Comparison of ENCODE assay signal across 1 cellular context in genomic region chr6:90586675-90587638, GRCh38.
TF ChIP-seq lines count a peak whose summit lies in the region.

TSS of gene MAP3K7 (minus strand) at chr6:90587072. CDS start at chr6:90586883, 189 bp downstream.

TF ChIP-seq in HepG2, 621 proteins besides CTCF, POLR2A, EP300 and RAD21 (continued from another document and continues in another):
- TF ChIP-seq STAT6 (CRISPR knock-in tag; IDR thresholded peaks at IDR 0.05; ENCODE audit: borderline replicate concordance) = no peak
- TF ChIP-seq ZNF263 (CRISPR knock-in tag; IDR thresholded peaks at IDR 0.05) = peak; percentile 18; the same call in 1 of the 2 replicates
- TF ChIP-seq PLSCR1 (CRISPR knock-in tag; IDR thresholded peaks at IDR 0.05; ENCODE audit: borderline replicate concordance) = no peak
- no peak for TF ChIP-seq REL (CRISPR knock-in tag; conservative IDR thresholded peaks at IDR 0.05)
- 0 out of 2 replicates have a peak, but pooled peaks have one; percentile 24 for TF ChIP-seq MXD3 (CRISPR knock-in tag; IDR thresholded peaks at IDR 0.05)
- no peak for TF ChIP-seq ZNF205 (CRISPR knock-in tag; IDR thresholded peaks at IDR 0.05)
- peak; percentile 65 for TF ChIP-seq SP4 (CRISPR knock-in tag; IDR thresholded peaks at IDR 0.05)
- no peak for TF ChIP-seq ZNF24 (IDR thresholded peaks at IDR 0.05)
- TF ChIP-seq MED13 (CRISPR knock-in tag; IDR thresholded peaks at IDR 0.05) = peak; percentile 60; the same call in 1 of the 2 replicates
- no peak for TF ChIP-seq MBD4 (IDR thresholded peaks at IDR 0.05; ENCODE audit: borderline replicate concordance, low read length)
- peak; percentile 51; the same call in 1 of the 2 replicates for TF ChIP-seq ZNF614 (CRISPR knock-in tag; IDR thresholded peaks at IDR 0.05; ENCODE audit: borderline replicate concordance)
- no peak for TF ChIP-seq CBX5 (CRISPR knock-in tag; IDR thresholded peaks at IDR 0.05; ENCODE audit: borderline replicate concordance)
- TF ChIP-seq ZSCAN22 (CRISPR knock-in tag; IDR thresholded peaks at IDR 0.05) = no peak
- no peak for TF ChIP-seq ZNF841 (CRISPR knock-in tag; IDR thresholded peaks at IDR 0.05; ENCODE audit: borderline replicate concordance)
- TF ChIP-seq SRF (IDR thresholded peaks at IDR 0.05; ENCODE audit: low read depth, low read length) = peak; percentile 81
- no peak for TF ChIP-seq ZNF503 (CRISPR knock-in tag; IDR thresholded peaks at IDR 0.05)
- no peak for TF ChIP-seq MEF2D (CRISPR knock-in tag; IDR thresholded peaks at IDR 0.05)
- no peak for TF ChIP-seq NR3C1 (CRISPR knock-in tag; IDR thresholded peaks at IDR 0.05)
- no peak for TF ChIP-seq ZBTB1 (CRISPR knock-in tag; IDR thresholded peaks at IDR 0.05; ENCODE audit: borderline replicate concordance)
- TF ChIP-seq ZNF143 (CRISPR knock-in tag; IDR thresholded peaks at IDR 0.05) = 0 out of 2 replicates have a peak, but pooled peaks have one; percentile 32
- no peak for TF ChIP-seq ZNF510 (CRISPR knock-in tag; IDR thresholded peaks at IDR 0.05; ENCODE audit: low read depth)
- peak; percentile 25; the same call in 1 of the 2 replicates for TF ChIP-seq ATF7 (IDR thresholded peaks at IDR 0.05)
- TF ChIP-seq ATF7 (CRISPR knock-in tag; IDR thresholded peaks at IDR 0.05) = no peak
- TF ChIP-seq ZNF766 (CRISPR knock-in tag; IDR thresholded peaks at IDR 0.05; ENCODE audit: borderline replicate concordance) = no peak
- no peak; the same call in 1 of the 2 replicates for TF ChIP-seq ZNF570 (CRISPR knock-in tag; IDR thresholded peaks at IDR 0.05; ENCODE audit: borderline replicate concordance)
- TF ChIP-seq CEBPZ (IDR thresholded peaks at IDR 0.05; ENCODE audit: low read length) = no peak
- no peak for TF ChIP-seq MXD1 (CRISPR knock-in tag; IDR thresholded peaks at IDR 0.05)
- no peak for TF ChIP-seq ATAD3A (CRISPR knock-in tag; IDR thresholded peaks at IDR 0.05)
- no peak for TF ChIP-seq MAFK (conservative IDR thresholded peaks at IDR 0.05 in 1 of 2, IDR thresholded peaks at IDR 0.05 in 1 of 2; ENCODE audit: low read length in 2 of 2)
- TF ChIP-seq RFXAP (CRISPR knock-in tag; IDR thresholded peaks at IDR 0.05; ENCODE audit: borderline replicate concordance) = no peak
- no peak for TF ChIP-seq ZNF644 (CRISPR knock-in tag; IDR thresholded peaks at IDR 0.05; ENCODE audit: low read depth)
- TF ChIP-seq SRSF1 (optimal IDR thresholded peaks at IDR 0.05; ENCODE audit: low read depth, low read length) = peak; percentile 44
- no peak for TF ChIP-seq CAMTA2 (CRISPR knock-in tag; IDR thresholded peaks at IDR 0.05; ENCODE audit: borderline replicate concordance)
- TF ChIP-seq CCDC6 (CRISPR knock-in tag; IDR thresholded peaks at IDR 0.05) = no peak
- peak; percentile 91 for TF ChIP-seq SPEN (CRISPR knock-in tag; IDR thresholded peaks at IDR 0.05; ENCODE audit: low read depth)
- no peak for TF ChIP-seq CENPBD1 (CRISPR knock-in tag; IDR thresholded peaks at IDR 0.05; ENCODE audit: borderline replicate concordance, low read depth)
- no peak; the same call in 1 of the 2 replicates for TF ChIP-seq REPIN1 (CRISPR knock-in tag; IDR thresholded peaks at IDR 0.05; ENCODE audit: borderline replicate concordance, low read depth)
- TF ChIP-seq ATM (IDR thresholded peaks at IDR 0.05; ENCODE audit: borderline replicate concordance) = no peak
- no peak for TF ChIP-seq ZNF33A (CRISPR knock-in tag; IDR thresholded peaks at IDR 0.05; ENCODE audit: borderline replicate concordance)
- peak; percentile 90 for TF ChIP-seq NR2C2 (CRISPR knock-in tag; IDR thresholded peaks at IDR 0.05; ENCODE audit: borderline replicate concordance)
- TF ChIP-seq NFE2L2 (IDR thresholded peaks at IDR 0.05; ENCODE audit: low read length) = no peak
- no peak for TF ChIP-seq CENPX (CRISPR knock-in tag; IDR thresholded peaks at IDR 0.05)
- no peak for TF ChIP-seq FLYWCH1 (CRISPR knock-in tag; IDR thresholded peaks at IDR 0.05)
- TF ChIP-seq MTF1 (CRISPR knock-in tag; IDR thresholded peaks at IDR 0.05) = no peak
- TF ChIP-seq XRCC5 (optimal IDR thresholded peaks at IDR 0.05; ENCODE audit: low read length) = no peak
- TF ChIP-seq ZNF672 (CRISPR knock-in tag; IDR thresholded peaks at IDR 0.05) = no peak
- no peak for TF ChIP-seq MED1 (CRISPR knock-in tag; IDR thresholded peaks at IDR 0.05)
- TF ChIP-seq NCOA5 (CRISPR knock-in tag; IDR thresholded peaks at IDR 0.05) = no peak
- TF ChIP-seq PAWR (CRISPR knock-in tag; IDR thresholded peaks at IDR 0.05; ENCODE audit: borderline replicate concordance) = no peak
- TF ChIP-seq SMARCC2 (IDR thresholded peaks at IDR 0.05) = no peak
- TF ChIP-seq ISL2 (CRISPR knock-in tag; IDR thresholded peaks at IDR 0.05) = 0 out of 2 replicates have a peak, but pooled peaks have one; percentile 44
- no peak for TF ChIP-seq ZNF275 (CRISPR knock-in tag; IDR thresholded peaks at IDR 0.05; ENCODE audit: borderline replicate concordance)
- TF ChIP-seq BCLAF1 (IDR thresholded peaks at IDR 0.05) = no peak
- TF ChIP-seq PCBP2 (optimal IDR thresholded peaks at IDR 0.05; ENCODE audit: low read depth, low read length, poor library complexity, severe bottlenecking) = no peak
- TF ChIP-seq ZBTB37 (CRISPR knock-in tag; IDR thresholded peaks at IDR 0.05) = no peak
- no peak for TF ChIP-seq ZNF562 (CRISPR knock-in tag; IDR thresholded peaks at IDR 0.05; ENCODE audit: borderline replicate concordance)
- TF ChIP-seq ZNF383 (CRISPR knock-in tag; IDR thresholded peaks at IDR 0.05; ENCODE audit: borderline replicate concordance) = 0 out of 2 replicates have a peak, but pooled peaks have one; percentile 45
- TF ChIP-seq ZNF577 (CRISPR knock-in tag; IDR thresholded peaks at IDR 0.05; ENCODE audit: borderline replicate concordance, low read depth) = no peak
- TF ChIP-seq SMAD1 (CRISPR knock-in tag; IDR thresholded peaks at IDR 0.05; ENCODE audit: borderline replicate concordance, low read depth) = no peak
- TF ChIP-seq NFRKB (IDR thresholded peaks at IDR 0.05) = no peak
- no peak for TF ChIP-seq ZNF496 (CRISPR knock-in tag; IDR thresholded peaks at IDR 0.05; ENCODE audit: insufficient replicate concordance)
